In the genomic region with DNA sequence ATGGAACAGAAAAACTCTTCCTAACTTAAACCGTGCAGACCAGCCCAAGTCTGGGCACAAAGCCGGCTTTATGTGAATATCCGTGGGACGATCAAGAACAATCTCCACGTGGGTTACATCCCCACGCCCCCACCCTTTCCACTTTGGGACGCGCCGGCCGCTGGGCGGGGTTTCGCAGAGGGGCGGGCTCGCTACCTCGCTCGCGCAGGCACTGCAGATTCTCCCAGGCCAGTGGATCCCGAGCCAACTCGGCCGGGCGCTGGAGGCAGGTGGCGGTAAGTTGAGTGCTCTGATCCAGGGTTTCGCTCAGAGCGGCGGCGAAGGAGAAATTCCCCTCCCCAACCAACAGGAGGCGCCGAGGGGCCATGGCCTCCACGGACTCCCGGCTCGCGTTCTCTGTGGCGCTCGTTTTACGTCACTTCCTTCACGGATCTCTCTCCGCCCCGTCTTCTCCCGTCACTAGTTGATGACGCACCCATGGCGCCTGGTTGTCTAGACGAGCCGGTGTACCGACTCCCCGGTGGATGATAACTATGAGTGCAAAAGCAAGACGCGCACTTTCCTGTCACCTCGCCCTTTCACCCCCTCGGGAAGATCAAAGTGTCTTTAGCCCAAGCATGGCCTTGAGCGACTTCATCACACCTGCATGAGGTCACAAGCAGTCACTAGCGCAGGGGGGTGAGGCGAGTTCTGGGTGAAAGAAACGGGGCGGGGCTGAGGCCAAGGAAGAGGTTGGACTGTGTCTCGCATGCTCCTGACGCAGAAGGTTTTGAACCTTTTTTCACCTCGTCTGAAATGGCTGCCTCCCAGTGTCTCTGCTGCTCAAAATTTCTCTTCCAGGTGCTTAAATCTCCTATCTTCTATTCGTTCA, we compare ENCODE assay signal across 1 cellular context.
A peak's percentile ranks its signal among the peaks of the same experiment; 100 is the strongest.
TF ChIP-seq lines count a peak whose summit lies in the region.

A gene with protein sequence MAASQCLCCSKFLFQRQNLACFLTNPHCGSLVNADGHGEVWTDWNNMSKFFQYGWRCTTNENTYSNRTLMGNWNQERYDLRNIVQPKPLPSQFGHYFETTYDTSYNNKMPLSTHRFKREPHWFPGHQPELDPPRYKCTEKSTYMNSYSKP (plus strand): TSS at position 776 of the 871 bp plus-strand sequence. CDS start 20 bp downstream, at position 796.
A gene with protein sequence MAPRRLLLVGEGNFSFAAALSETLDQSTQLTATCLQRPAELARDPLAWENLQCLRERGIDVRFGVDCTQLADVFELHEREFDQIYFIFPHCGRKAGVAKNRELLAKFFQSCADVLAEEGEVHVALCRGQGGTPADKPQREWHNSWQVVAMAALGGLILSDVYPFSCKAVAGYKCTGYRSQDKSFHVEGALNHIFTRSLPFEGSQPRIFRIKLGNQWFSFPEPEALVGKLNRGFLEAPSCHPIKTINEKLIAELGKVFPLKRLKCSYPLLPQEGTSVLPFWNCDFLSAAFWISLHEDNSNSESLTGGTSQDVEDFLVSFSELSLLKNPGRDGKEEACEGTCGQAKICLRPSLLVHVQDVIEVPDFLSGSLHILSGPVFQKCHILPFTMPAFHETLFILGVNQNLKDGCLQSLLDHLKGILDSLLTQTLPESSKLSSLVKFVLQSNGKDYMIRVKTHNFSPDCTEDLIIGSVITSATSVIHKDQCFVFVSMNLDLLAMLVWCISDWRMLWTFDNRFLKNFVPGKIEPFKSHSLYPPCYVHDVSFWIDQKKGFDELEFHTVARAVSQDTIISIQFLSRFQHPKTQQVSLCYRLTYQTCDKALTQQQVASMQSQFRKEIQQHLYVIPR (minus strand): TSS at position 400 of the 871 bp plus-strand sequence. CDS start 33 bp downstream, at position 367.

TF ChIP-seq in HepG2, 621 proteins besides CTCF, POLR2A, EP300 and RAD21 (continued from another document and continues in another):
- TF ChIP-seq, protein P1, sequence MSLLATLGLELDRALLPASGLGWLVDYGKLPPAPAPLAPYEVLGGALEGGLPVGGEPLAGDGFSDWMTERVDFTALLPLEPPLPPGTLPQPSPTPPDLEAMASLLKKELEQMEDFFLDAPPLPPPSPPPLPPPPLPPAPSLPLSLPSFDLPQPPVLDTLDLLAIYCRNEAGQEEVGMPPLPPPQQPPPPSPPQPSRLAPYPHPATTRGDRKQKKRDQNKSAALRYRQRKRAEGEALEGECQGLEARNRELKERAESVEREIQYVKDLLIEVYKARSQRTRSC (CRISPR knock-in tag; IDR thresholded peaks at IDR 0.05; ENCODE audit: low read depth), result peak; percentile 72; the same call in 1 of the 2 replicates
- no peak for TF ChIP-seq ZNF343 (CRISPR knock-in tag; IDR thresholded peaks at IDR 0.05)
- TF ChIP-seq RFX5 (IDR thresholded peaks at IDR 0.05; ENCODE audit: low read depth, low read length), result peak; percentile 75
- TF ChIP-seq ISL2 (CRISPR knock-in tag; IDR thresholded peaks at IDR 0.05), result peak; percentile 75
- TF ChIP-seq, protein P2, sequence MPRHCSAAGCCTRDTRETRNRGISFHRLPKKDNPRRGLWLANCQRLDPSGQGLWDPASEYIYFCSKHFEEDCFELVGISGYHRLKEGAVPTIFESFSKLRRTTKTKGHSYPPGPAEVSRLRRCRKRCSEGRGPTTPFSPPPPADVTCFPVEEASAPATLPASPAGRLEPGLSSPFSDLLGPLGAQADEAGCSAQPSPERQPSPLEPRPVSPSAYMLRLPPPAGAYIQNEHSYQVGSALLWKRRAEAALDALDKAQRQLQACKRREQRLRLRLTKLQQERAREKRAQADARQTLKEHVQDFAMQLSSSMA (CRISPR knock-in tag; IDR thresholded peaks at IDR 0.05), result no peak
- no peak for TF ChIP-seq IKZF4 (CRISPR knock-in tag; IDR thresholded peaks at IDR 0.05; ENCODE audit: borderline replicate concordance, low read depth, not compliant biosample characterization)
- TF ChIP-seq ZNF274 (CRISPR knock-in tag; IDR thresholded peaks at IDR 0.05), result peak; percentile 52; the same call in 1 of the 2 replicates
- no peak; the same call in 1 of the 2 replicates for TF ChIP-seq MAFF (IDR thresholded peaks at IDR 0.05; ENCODE audit: low read depth, low read length)
- no peak for TF ChIP-seq SSRP1 (CRISPR knock-in tag; IDR thresholded peaks at IDR 0.05)
- TF ChIP-seq ZBTB7B (CRISPR knock-in tag; IDR thresholded peaks at IDR 0.05), result peak; percentile 37; the same call in 1 of the 2 replicates
- TF ChIP-seq NR2F2 (IDR thresholded peaks at IDR 0.05; ENCODE audit: borderline replicate concordance, low read depth), result peak; percentile 54; the same call in 1 of the 2 replicates
- 0 out of 4 replicates have a peak, but pooled peaks of 1 of the 2 experiments have one; percentile 3 for TF ChIP-seq MAFK (conservative IDR thresholded peaks at IDR 0.05 in 1 of 2, IDR thresholded peaks at IDR 0.05 in 1 of 2; ENCODE audit: low read length in 2 of 2)
- TF ChIP-seq, protein P3, sequence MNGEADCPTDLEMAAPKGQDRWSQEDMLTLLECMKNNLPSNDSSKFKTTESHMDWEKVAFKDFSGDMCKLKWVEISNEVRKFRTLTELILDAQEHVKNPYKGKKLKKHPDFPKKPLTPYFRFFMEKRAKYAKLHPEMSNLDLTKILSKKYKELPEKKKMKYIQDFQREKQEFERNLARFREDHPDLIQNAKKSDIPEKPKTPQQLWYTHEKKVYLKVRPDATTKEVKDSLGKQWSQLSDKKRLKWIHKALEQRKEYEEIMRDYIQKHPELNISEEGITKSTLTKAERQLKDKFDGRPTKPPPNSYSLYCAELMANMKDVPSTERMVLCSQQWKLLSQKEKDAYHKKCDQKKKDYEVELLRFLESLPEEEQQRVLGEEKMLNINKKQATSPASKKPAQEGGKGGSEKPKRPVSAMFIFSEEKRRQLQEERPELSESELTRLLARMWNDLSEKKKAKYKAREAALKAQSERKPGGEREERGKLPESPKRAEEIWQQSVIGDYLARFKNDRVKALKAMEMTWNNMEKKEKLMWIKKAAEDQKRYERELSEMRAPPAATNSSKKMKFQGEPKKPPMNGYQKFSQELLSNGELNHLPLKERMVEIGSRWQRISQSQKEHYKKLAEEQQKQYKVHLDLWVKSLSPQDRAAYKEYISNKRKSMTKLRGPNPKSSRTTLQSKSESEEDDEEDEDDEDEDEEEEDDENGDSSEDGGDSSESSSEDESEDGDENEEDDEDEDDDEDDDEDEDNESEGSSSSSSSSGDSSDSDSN (CRISPR knock-in tag; IDR thresholded peaks at IDR 0.05), result peak; percentile 88
- peak; percentile 79 for TF ChIP-seq CBX1 (IDR thresholded peaks at IDR 0.05; ENCODE audit: low read depth)
- TF ChIP-seq HDAC1 (CRISPR knock-in tag; IDR thresholded peaks at IDR 0.05), result peak; percentile 96
- TF ChIP-seq SMAD9 (CRISPR knock-in tag; IDR thresholded peaks at IDR 0.05), result no peak
- TF ChIP-seq ZNF543 (CRISPR knock-in tag; IDR thresholded peaks at IDR 0.05), result peak; percentile 84; the same call in 1 of the 2 replicates
- TF ChIP-seq ZNF3 (CRISPR knock-in tag; IDR thresholded peaks at IDR 0.05), result 0 out of 2 replicates have a peak, but pooled peaks have one; percentile 51
- no peak for TF ChIP-seq BRCA1 (CRISPR knock-in tag; IDR thresholded peaks at IDR 0.05)
- TF ChIP-seq, protein P4, sequence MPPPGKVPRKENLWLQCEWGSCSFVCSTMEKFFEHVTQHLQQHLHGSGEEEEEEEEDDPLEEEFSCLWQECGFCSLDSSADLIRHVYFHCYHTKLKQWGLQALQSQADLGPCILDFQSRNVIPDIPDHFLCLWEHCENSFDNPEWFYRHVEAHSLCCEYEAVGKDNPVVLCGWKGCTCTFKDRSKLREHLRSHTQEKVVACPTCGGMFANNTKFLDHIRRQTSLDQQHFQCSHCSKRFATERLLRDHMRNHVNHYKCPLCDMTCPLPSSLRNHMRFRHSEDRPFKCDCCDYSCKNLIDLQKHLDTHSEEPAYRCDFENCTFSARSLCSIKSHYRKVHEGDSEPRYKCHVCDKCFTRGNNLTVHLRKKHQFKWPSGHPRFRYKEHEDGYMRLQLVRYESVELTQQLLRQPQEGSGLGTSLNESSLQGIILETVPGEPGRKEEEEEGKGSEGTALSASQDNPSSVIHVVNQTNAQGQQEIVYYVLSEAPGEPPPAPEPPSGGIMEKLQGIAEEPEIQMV (CRISPR knock-in tag; IDR thresholded peaks at IDR 0.05; ENCODE audit: low read depth), result peak; percentile 58; the same call in 1 of the 2 replicates
- peak; percentile 47; the same call in 1 of the 2 replicates for TF ChIP-seq ZNF775 (CRISPR knock-in tag; IDR thresholded peaks at IDR 0.05; ENCODE audit: borderline replicate concordance)
- no peak; the same call in 1 of the 2 replicates for TF ChIP-seq ZNF737 (CRISPR knock-in tag; IDR thresholded peaks at IDR 0.05; ENCODE audit: borderline replicate concordance)
- no peak for TF ChIP-seq NFRKB (IDR thresholded peaks at IDR 0.05)
- TF ChIP-seq, protein P5, sequence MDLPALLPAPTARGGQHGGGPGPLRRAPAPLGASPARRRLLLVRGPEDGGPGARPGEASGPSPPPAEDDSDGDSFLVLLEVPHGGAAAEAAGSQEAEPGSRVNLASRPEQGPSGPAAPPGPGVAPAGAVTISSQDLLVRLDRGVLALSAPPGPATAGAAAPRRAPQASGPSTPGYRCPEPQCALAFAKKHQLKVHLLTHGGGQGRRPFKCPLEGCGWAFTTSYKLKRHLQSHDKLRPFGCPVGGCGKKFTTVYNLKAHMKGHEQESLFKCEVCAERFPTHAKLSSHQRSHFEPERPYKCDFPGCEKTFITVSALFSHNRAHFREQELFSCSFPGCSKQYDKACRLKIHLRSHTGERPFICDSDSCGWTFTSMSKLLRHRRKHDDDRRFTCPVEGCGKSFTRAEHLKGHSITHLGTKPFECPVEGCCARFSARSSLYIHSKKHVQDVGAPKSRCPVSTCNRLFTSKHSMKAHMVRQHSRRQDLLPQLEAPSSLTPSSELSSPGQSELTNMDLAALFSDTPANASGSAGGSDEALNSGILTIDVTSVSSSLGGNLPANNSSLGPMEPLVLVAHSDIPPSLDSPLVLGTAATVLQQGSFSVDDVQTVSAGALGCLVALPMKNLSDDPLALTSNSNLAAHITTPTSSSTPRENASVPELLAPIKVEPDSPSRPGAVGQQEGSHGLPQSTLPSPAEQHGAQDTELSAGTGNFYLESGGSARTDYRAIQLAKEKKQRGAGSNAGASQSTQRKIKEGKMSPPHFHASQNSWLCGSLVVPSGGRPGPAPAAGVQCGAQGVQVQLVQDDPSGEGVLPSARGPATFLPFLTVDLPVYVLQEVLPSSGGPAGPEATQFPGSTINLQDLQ (CRISPR knock-in tag; IDR thresholded peaks at IDR 0.05), result no peak
- TF ChIP-seq ZNF205 (CRISPR knock-in tag; IDR thresholded peaks at IDR 0.05), result no peak; the same call in 1 of the 2 replicates
- TF ChIP-seq ZNF766 (CRISPR knock-in tag; IDR thresholded peaks at IDR 0.05; ENCODE audit: borderline replicate concordance), result 0 out of 2 replicates have a peak, but pooled peaks have one; percentile 63
- TF ChIP-seq, protein P6, sequence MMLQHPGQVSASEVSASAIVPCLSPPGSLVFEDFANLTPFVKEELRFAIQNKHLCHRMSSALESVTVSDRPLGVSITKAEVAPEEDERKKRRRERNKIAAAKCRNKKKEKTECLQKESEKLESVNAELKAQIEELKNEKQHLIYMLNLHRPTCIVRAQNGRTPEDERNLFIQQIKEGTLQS (CRISPR knock-in tag; IDR thresholded peaks at IDR 0.05), result no peak; the same call in 1 of the 2 replicates
- peak; percentile 91 for TF ChIP-seq NCOR1 (IDR thresholded peaks at IDR 0.05; ENCODE audit: borderline replicate concordance, low read length)
- TF ChIP-seq KDM4B (CRISPR knock-in tag; IDR thresholded peaks at IDR 0.05), result 0 out of 2 replicates have a peak, but pooled peaks have one; percentile 59
- TF ChIP-seq BRD4 (CRISPR knock-in tag; IDR thresholded peaks at IDR 0.05), result peak; percentile 74; the same call in 1 of the 2 replicates
- no peak for TF ChIP-seq ZNF496 (CRISPR knock-in tag; IDR thresholded peaks at IDR 0.05; ENCODE audit: insufficient replicate concordance)
- no peak for TF ChIP-seq RFX1 (IDR thresholded peaks at IDR 0.05)
- no peak for TF ChIP-seq HDAC6 (IDR thresholded peaks at IDR 0.05; ENCODE audit: low read depth, low read length)
- TF ChIP-seq POLR2AphosphoS5 (IDR thresholded peaks at IDR 0.05; ENCODE audit: low read depth, low read length), result peak; percentile 67
- no peak for TF ChIP-seq ZNF879 (CRISPR knock-in tag; IDR thresholded peaks at IDR 0.05)
- TF ChIP-seq, protein P7, sequence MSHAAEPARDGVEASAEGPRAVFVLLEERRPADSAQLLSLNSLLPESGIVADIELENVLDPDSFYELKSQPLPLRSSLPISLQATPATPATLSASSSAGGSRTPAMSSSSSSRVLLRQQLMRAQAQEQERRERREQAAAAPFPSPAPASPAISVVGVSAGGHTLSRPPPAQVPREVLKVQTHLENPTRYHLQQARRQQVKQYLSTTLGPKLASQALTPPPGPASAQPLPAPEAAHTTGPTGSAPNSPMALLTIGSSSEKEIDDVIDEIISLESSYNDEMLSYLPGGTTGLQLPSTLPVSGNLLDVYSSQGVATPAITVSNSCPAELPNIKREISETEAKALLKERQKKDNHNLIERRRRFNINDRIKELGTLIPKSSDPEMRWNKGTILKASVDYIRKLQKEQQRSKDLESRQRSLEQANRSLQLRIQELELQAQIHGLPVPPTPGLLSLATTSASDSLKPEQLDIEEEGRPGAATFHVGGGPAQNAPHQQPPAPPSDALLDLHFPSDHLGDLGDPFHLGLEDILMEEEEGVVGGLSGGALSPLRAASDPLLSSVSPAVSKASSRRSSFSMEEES (CRISPR knock-in tag; IDR thresholded peaks at IDR 0.05), result 0 out of 2 replicates have a peak, but pooled peaks have one; percentile 15
- TF ChIP-seq SMAD1 (CRISPR knock-in tag; IDR thresholded peaks at IDR 0.05; ENCODE audit: borderline replicate concordance, low read depth), result 0 out of 2 replicates have a peak, but pooled peaks have one; percentile 54
- peak; percentile 97 for TF ChIP-seq ZNF768 (CRISPR knock-in tag; IDR thresholded peaks at IDR 0.05)
- TF ChIP-seq ZNF761 (CRISPR knock-in tag; conservative IDR thresholded peaks at IDR 0.05), result peak; percentile 67; the same call in 1 of the 2 replicates
- TF ChIP-seq, protein P8, sequence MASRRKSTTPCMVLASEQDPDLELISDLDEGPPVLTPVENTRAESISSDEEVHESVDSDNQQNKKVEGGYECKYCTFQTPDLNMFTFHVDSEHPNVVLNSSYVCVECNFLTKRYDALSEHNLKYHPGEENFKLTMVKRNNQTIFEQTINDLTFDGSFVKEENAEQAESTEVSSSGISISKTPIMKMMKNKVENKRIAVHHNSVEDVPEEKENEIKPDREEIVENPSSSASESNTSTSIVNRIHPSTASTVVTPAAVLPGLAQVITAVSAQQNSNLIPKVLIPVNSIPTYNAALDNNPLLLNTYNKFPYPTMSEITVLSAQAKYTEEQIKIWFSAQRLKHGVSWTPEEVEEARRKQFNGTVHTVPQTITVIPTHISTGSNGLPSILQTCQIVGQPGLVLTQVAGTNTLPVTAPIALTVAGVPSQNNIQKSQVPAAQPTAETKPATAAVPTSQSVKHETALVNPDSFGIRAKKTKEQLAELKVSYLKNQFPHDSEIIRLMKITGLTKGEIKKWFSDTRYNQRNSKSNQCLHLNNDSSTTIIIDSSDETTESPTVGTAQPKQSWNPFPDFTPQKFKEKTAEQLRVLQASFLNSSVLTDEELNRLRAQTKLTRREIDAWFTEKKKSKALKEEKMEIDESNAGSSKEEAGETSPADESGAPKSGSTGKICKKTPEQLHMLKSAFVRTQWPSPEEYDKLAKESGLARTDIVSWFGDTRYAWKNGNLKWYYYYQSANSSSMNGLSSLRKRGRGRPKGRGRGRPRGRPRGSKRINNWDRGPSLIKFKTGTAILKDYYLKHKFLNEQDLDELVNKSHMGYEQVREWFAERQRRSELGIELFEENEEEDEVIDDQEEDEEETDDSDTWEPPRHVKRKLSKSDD (CRISPR knock-in tag; IDR thresholded peaks at IDR 0.05; ENCODE audit: low read depth), result peak; percentile 98
- TF ChIP-seq KDM6A (CRISPR knock-in tag; IDR thresholded peaks at IDR 0.05; ENCODE audit: low read depth), result no peak
- TF ChIP-seq FOXK2 (IDR thresholded peaks at IDR 0.05), result peak; percentile 65; the same call in 1 of the 2 replicates
- no peak for TF ChIP-seq NCOA5 (CRISPR knock-in tag; IDR thresholded peaks at IDR 0.05)
- no peak for TF ChIP-seq ZKSCAN1 (IDR thresholded peaks at IDR 0.05; ENCODE audit: low read length)
- peak; percentile 84; the same call in 1 of the 2 replicates for TF ChIP-seq ZNF674 (CRISPR knock-in tag; IDR thresholded peaks at IDR 0.05; ENCODE audit: low read depth)
- TF ChIP-seq AGO2 (optimal IDR thresholded peaks at IDR 0.05; ENCODE audit: low read depth, low read length), result no peak
